ENCODE assay signal across 12 cellular contexts in the genomic region with DNA sequence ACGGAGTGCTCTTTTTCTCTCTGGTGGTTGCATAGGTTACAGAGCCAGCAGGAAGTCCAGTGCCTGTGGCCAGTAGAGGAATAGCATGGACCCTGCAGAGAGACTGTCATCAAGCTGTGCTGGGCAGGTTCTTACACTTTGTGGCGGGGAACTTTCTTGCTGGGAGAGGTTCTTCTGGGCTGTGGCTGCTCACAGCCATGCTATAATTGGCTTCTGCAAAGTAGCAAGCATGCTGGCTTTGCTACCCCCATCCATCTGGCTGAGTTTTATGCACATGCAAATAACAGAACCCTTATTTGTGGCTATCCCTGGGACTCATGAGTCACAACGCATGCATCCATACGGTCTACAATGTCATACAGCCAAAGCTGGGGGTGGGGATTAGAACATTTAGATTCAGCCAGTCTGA.
DNase-seq lines count a peak whose midpoint lies in the region; ATAC-seq and TF ChIP-seq lines count a peak whose summit lies in the region.
"Had no signal": no experiment of that assay in that cellular context is flagged by ENCODE, and none has a peak within 500 bp of the region (broad histone marks: within the 10 kb centered on the region; RNA-seq: fewer than 3 reads in every experiment).

No MANE protein-coding gene starts in this region.

- CTCF ChIA-PET in activated naive CD4-positive, alpha-beta T cell treated with anti-CD3 and anti-CD28 coated beads, Interleukin-2, amount 10 ng/mL, durations not matched to agents 7 days and 5 days (lab: Charles Lee), result no interaction called here

- no peak overlapping the region for H3K4me3 Mint-ChIP-seq in activated naive CD4-positive, alpha-beta T cell treated with anti-CD3 and anti-CD28 coated beads, Interleukin-2, amount 10 ng/mL, durations not matched to agents 7 days and 5 days
- H3K4me3 Mint-ChIP-seq: activated CD4-positive, alpha-beta T cell treated with anti-CD3 and anti-CD28 coated beads, Interleukin-2, amount 10 ng/mL, durations not matched to agents 24 days and 14 days; B cell had no signal

- H3K27ac Mint-ChIP-seq in activated naive CD4-positive, alpha-beta T cell treated with anti-CD3 and anti-CD28 coated beads, Interleukin-2, amount 50 U/mL, for 72 hours, result no peak overlapping the region
- H3K27ac Mint-ChIP-seq in activated naive CD4-positive, alpha-beta T cell treated with anti-CD3 and anti-CD28 coated beads, Interleukin-2, amount 10 ng/mL, durations not matched to agents 7 days and 5 days, result no peak overlapping the region
- H3K27ac Mint-ChIP-seq: activated CD4-positive, alpha-beta T cell treated with anti-CD3 and anti-CD28 coated beads, Interleukin-2, amount 10 ng/mL, durations not matched to agents 24 days and 14 days; B cell had no signal

- no peak for DNase-seq in activated naive CD4-positive, alpha-beta T cell treated with anti-CD3 and anti-CD28 coated beads, Interleukin-2, amount 50 U/mL, for 72 hours (ENCODE audit: low spot score in 2 of 2)
- no peak for DNase-seq in activated naive CD4-positive, alpha-beta T cell treated with anti-CD3 and anti-CD28 coated beads, Interleukin-2, amount 10 ng/mL, durations not matched to agents 7 days and 5 days
- DNase-seq in amniotic epithelial cell (ENCODE audit: low read depth) (peak; percentile 21), left ventricle myocardium inferior (no peak), superior temporal gyrus (ENCODE audit: extremely low spot score) (peak; percentile 80), posterior vena cava (ENCODE audit: low spot score) (no peak), left colon (no peak)
- DNase-seq: activated CD4-positive, alpha-beta T cell treated with anti-CD3 and anti-CD28 coated beads, Interleukin-2, amount 10 ng/mL, durations not matched to agents 24 days and 14 days; cerebellar nuclear complex; kidney had no signal

- peak overlapping the region; percentile 73 for H3K27ac ChIP-seq in left ventricle myocardium inferior (replicated peaks)

- no peaks in the 10 kb centered on the region for H3K9me3 ChIP-seq in left ventricle myocardium inferior (replicated peaks)

- no peaks in the 10 kb centered on the region for H3K27me3 Mint-ChIP-seq in activated naive CD4-positive, alpha-beta T cell treated with anti-CD3 and anti-CD28 coated beads, Interleukin-2, amount 10 ng/mL, durations not matched to agents 7 days and 5 days
- H3K27me3 Mint-ChIP-seq: activated CD4-positive, alpha-beta T cell treated with anti-CD3 and anti-CD28 coated beads, Interleukin-2, amount 10 ng/mL, durations not matched to agents 24 days and 14 days had no signal

- peaks cover 92% of the 10 kb centered on the region for H3K4me1 ChIP-seq in left ventricle myocardium inferior

- H3K4me1 Mint-ChIP-seq in activated naive CD4-positive, alpha-beta T cell treated with anti-CD3 and anti-CD28 coated beads, Interleukin-2, amount 10 ng/mL, durations not matched to agents 7 days and 5 days, result peaks cover 43% of the 10 kb centered on the region
- H3K4me1 Mint-ChIP-seq: B cell had no signal

- ATAC-seq in activated naive CD4-positive, alpha-beta T cell treated with anti-CD3 and anti-CD28 coated beads, Interleukin-2, amount 50 U/mL, for 72 hours, result peak; percentile 34 to 39
- no peak for ATAC-seq in left colon
- ATAC-seq in GM18861 (IDR thresholded peaks at IDR 0.05; ENCODE audit: unreplicated experiment), result no peak

- no peaks in the 10 kb centered on the region for H3K27me3 ChIP-seq in left ventricle myocardium inferior (ENCODE audit: low read depth)

- H3K9me3 Mint-ChIP-seq in activated naive CD4-positive, alpha-beta T cell treated with anti-CD3 and anti-CD28 coated beads, Interleukin-2, amount 50 U/mL, for 72 hours, result no peaks in the 10 kb centered on the region
- H3K9me3 Mint-ChIP-seq in activated naive CD4-positive, alpha-beta T cell treated with anti-CD3 and anti-CD28 coated beads, Interleukin-2, amount 10 ng/mL, durations not matched to agents 7 days and 5 days, result no peaks in the 10 kb centered on the region
- H3K9me3 Mint-ChIP-seq: activated CD4-positive, alpha-beta T cell treated with anti-CD3 and anti-CD28 coated beads, Interleukin-2, amount 10 ng/mL, durations not matched to agents 24 days and 14 days had no signal

- TF ChIP-seq CTCF in left ventricle myocardium inferior (IDR thresholded peaks at IDR 0.05; ENCODE audit: borderline replicate concordance), result peak; percentile 30

- peak overlapping the region; percentile 6 for H3K4me3 ChIP-seq in left ventricle myocardium inferior

- intact Hi-C loops in left ventricle myocardium inferior (cut with micrococcal nuclease) (no loop called here), posterior vena cava (cut with DNase I) (no loop called here), left colon (cut with DNase I, micrococcal nuclease) (no loop called here)

- H3K36me3 Mint-ChIP-seq in activated naive CD4-positive, alpha-beta T cell treated with anti-CD3 and anti-CD28 coated beads, Interleukin-2, amount 50 U/mL, for 72 hours, result peaks cover 0 to 4% of the 10 kb centered on the region in 2 donors
- H3K36me3 Mint-ChIP-seq in activated naive CD4-positive, alpha-beta T cell treated with anti-CD3 and anti-CD28 coated beads, Interleukin-2, amount 10 ng/mL, durations not matched to agents 7 days and 5 days, result no peaks in the 10 kb centered on the region

- H3K36me3 ChIP-seq in left ventricle myocardium inferior, result no peaks in the 10 kb centered on the region

Comparison
In these comparisons a context has a peak if more than half of its experiments do, and no peak if none do; other contexts are left out.
1. ATAC-seq: peak in activated naive CD4-positive, alpha-beta T cell treated with anti-CD3 and anti-CD28 coated beads, Interleukin-2, amount 50 U/mL, for 72 hours (2 of 2); none in left colon (single experiment) and GM18861 (single experiment).
2. DNase-seq: peak in amniotic epithelial cell (single experiment) and superior temporal gyrus (single experiment); none in activated naive CD4-positive, alpha-beta T cell treated with anti-CD3 and anti-CD28 coated beads, Interleukin-2, amount 50 U/mL, for 72 hours (0 of 2), activated naive CD4-positive, alpha-beta T cell treated with anti-CD3 and anti-CD28 coated beads, Interleukin-2, amount 10 ng/mL, durations not matched to agents 7 days and 5 days (single experiment), left ventricle myocardium inferior (single experiment), posterior vena cava (single experiment) and left colon (0 of 2).